Comparison of ENCODE assay signal across 11 cellular contexts in the genomic region with DNA sequence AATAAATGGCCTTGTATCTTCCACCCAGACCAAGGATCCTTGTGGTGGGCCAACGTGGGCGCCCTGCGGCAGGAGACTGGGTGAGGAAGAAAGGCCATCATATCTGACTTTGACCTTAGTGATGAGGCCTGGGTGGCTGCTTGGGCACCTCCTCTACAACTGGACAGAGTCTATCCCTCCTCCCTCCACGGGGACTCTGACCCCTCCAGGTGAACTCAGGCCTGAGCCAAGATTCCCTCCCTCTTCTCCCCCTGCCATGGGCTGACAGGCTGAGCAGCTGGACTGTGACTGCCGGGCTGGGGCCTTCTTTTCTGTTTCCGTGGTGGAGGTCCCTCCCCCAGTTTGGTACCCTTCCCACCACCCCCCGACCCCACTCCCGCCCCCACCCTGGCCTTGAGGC. TPM values are rescaled to one million over a fixed set of nuclear protein-coding genes. Genes with fewer than 3 reads are reported as not detected.
DNase-seq lines count a peak whose midpoint lies in the region; FAIRE-seq and TF ChIP-seq lines count a peak whose summit lies in the region.
"Had no signal": no experiment of that assay in that cellular context is flagged by ENCODE, and none has a peak within 500 bp of the region (broad histone marks: within the 10 kb centered on the region; RNA-seq: fewer than 3 reads in every experiment).

No MANE protein-coding gene starts in this region.

- H3K36me3 Mint-ChIP-seq in immature natural killer cell: peaks cover 0 to 25% (median 6%) of the 10 kb centered on the region in 3 donors
- H3K36me3 Mint-ChIP-seq in CD8-positive, alpha-beta memory T cell: peaks cover 0 to 34% (median 7%) of the 10 kb centered on the region in 3 donors

- H3K4me1 Mint-ChIP-seq in immature natural killer cell: peaks cover 29% of the 10 kb centered on the region in 2 donors
- peaks cover 1 to 15% (median 5%) of the 10 kb centered on the region in 3 donors for H3K4me1 Mint-ChIP-seq in CD8-positive, alpha-beta memory T cell

- no peak overlapping the region for H3K4me3 Mint-ChIP-seq in immature natural killer cell
- no peak overlapping the region for H3K4me3 Mint-ChIP-seq in CD8-positive, alpha-beta memory T cell

- H3K27me3 ChIP-seq in WERI-Rb-1 (ENCODE audit: insufficient read depth, low read depth, severe bottlenecking): no peaks in the 10 kb centered on the region
- H3K27me3 ChIP-seq in CD8-positive, alpha-beta memory T cell (ENCODE audit: insufficient read depth, low read length, poor library complexity, severe bottlenecking): no peaks in the 10 kb centered on the region
- H3K27me3 ChIP-seq: colonic mucosa had no signal

- H3K27ac Mint-ChIP-seq in immature natural killer cell: peak overlapping the region; percentile 62 to 85 (median 74)
- peak overlapping the region in 3 of 8 donors; percentile 20 to 72 (median 42) for H3K27ac Mint-ChIP-seq in CD8-positive, alpha-beta memory T cell

- H3K9me3 ChIP-seq in WERI-Rb-1 (ENCODE audit: severe bottlenecking): no peaks in the 10 kb centered on the region
- H3K9me3 ChIP-seq in CD8-positive, alpha-beta memory T cell (ENCODE audit: low read length): no peaks in the 10 kb centered on the region
- H3K9me3 ChIP-seq: colonic mucosa had no signal

- POLR2A ChIA-PET in CD8-positive, alpha-beta memory T cell (lab: Charles Lee): no interaction called here

- H3K27ac ChIP-seq in WERI-Rb-1 (peak overlapping the region; percentile 34), temporal lobe (ENCODE audit: low read depth, low read length) (peak overlapping the region; percentile 30)
- no peak overlapping the region for H3K27ac ChIP-seq in CD8-positive, alpha-beta memory T cell (ENCODE audit: low read depth, low read length)
- H3K27ac ChIP-seq: KMS-11 had no signal

- TF ChIP-seq CTCF in WERI-Rb-1 (IDR thresholded peaks at IDR 0.05; ENCODE audit: low read depth, low read length): no peak

- H3K36me3 ChIP-seq in WERI-Rb-1: peaks cover 32% of the 10 kb centered on the region
- H3K36me3 ChIP-seq in CD8-positive, alpha-beta memory T cell (ENCODE audit: insufficient read depth, low read length): peaks cover 8% of the 10 kb centered on the region
- H3K36me3 ChIP-seq: colonic mucosa had no signal

- peaks cover 5% of the 10 kb centered on the region for H3K4me1 ChIP-seq in CD8-positive, alpha-beta memory T cell (ENCODE audit: insufficient read depth, low read length)

- no peaks in the 10 kb centered on the region for H3K9me3 Mint-ChIP-seq in immature natural killer cell
- no peaks in the 10 kb centered on the region for H3K9me3 Mint-ChIP-seq in CD8-positive, alpha-beta memory T cell

- peaks cover 2 to 4% (median 4%) of the 10 kb centered on the region in 3 donors for H3K27me3 Mint-ChIP-seq in immature natural killer cell (ENCODE audit: low read depth in 3 of 3)
- no peaks in the 10 kb centered on the region for H3K27me3 Mint-ChIP-seq in CD8-positive, alpha-beta memory T cell

- no peak overlapping the region for H3K4me3 ChIP-seq in WERI-Rb-1 (ENCODE audit: low read depth, low read length)
- H3K4me3 ChIP-seq in CD8-positive, alpha-beta memory T cell (ENCODE audit: low read length): no peak overlapping the region
- H3K4me3 ChIP-seq: colonic mucosa had no signal

- no peak for FAIRE-seq in urothelium cell line (lab: Jason Lieb, UNC)

- CTCF ChIA-PET in CD8-positive, alpha-beta memory T cell (lab: Charles Lee): interaction anchor here (1.0 to 2.4 kb wide), 2 partner anchors 8 to 56 kb away, joined by 3 to 10 read pairs; no protein-coding TSS in a partner anchor

- DNase-seq in WERI-Rb-1: no peak
- no peak for DNase-seq in immature natural killer cell
- no peak for DNase-seq in urothelium cell line (ENCODE audit: low spot score)
- DNase-seq in CD8-positive, alpha-beta memory T cell: no peak
- DNase-seq in RKO (ENCODE audit: low spot score): no peak
- DNase-seq: colonic mucosa; DMS153; NCI-H2107; stimulated activated naive CD4-positive, alpha-beta T cell had no signal

RNA-seq across cellular contexts. Expression of a gene that starts 1.4 kb away (rescaled TPM):
- 1 to 10 TPM; 2.7 to 7.1 (median 4.1) TPM for polyA plus RNA-seq in immature natural killer cell
- total RNA-seq in temporal lobe: 1.2 TPM
- total RNA-seq in CD8-positive, alpha-beta memory T cell: under 1 TPM in 1 of 2 experiments, not detected in 1; 0.20 TPM
- 0.64 TPM for polyA plus RNA-seq in CD8-positive, alpha-beta memory T cell

RNA-seq across cellular contexts. Expression of a gene that starts 28.0 kb away (rescaled TPM):
- polyA plus RNA-seq in immature natural killer cell: 10 to 100 TPM in 1 of 3 donors, 1 to 10 TPM in 2; 9.5 to 18.0 (median 10.0) TPM
- 7.1 TPM for total RNA-seq in temporal lobe
- 10 to 100 TPM; 15.3 to 17.1 TPM for total RNA-seq in CD8-positive, alpha-beta memory T cell
- polyA plus RNA-seq in CD8-positive, alpha-beta memory T cell: 6.8 TPM

RNA-seq across cellular contexts. Expression of a gene that starts 28.1 kb away (rescaled TPM):
- 10 to 100 TPM; 12.2 to 31.8 (median 18.6) TPM for polyA plus RNA-seq in immature natural killer cell
- 24.8 TPM for total RNA-seq in temporal lobe
- 100 to 1,000 TPM; 144 to 150 TPM for total RNA-seq in CD8-positive, alpha-beta memory T cell
- polyA plus RNA-seq in CD8-positive, alpha-beta memory T cell: 41.3 TPM

RNA-seq across cellular contexts. Expression of a gene that starts 37.5 kb away (rescaled TPM):
- 10 to 100 TPM; 29.3 to 98.2 (median 34.6) TPM for polyA plus RNA-seq in immature natural killer cell
- total RNA-seq in temporal lobe: 19.9 TPM
- total RNA-seq in CD8-positive, alpha-beta memory T cell: 10 to 100 TPM; 27.3 to 27.6 TPM
- 42.7 TPM for polyA plus RNA-seq in CD8-positive, alpha-beta memory T cell

RNA-seq across cellular contexts. Expression of a gene that starts 37.7 kb away (rescaled TPM):
- polyA plus RNA-seq in immature natural killer cell: 10 to 100 TPM in 1 of 3 donors, 1 to 10 TPM in 2; 9.6 to 10.1 (median 10.0) TPM
- 9.1 TPM for total RNA-seq in temporal lobe
- 10 to 100 TPM in 1 of 2 experiments, 1 to 10 TPM in 1; 8.9 to 10.4 TPM for total RNA-seq in CD8-positive, alpha-beta memory T cell
- 8.8 TPM for polyA plus RNA-seq in CD8-positive, alpha-beta memory T cell
